In the genomic region with DNA sequence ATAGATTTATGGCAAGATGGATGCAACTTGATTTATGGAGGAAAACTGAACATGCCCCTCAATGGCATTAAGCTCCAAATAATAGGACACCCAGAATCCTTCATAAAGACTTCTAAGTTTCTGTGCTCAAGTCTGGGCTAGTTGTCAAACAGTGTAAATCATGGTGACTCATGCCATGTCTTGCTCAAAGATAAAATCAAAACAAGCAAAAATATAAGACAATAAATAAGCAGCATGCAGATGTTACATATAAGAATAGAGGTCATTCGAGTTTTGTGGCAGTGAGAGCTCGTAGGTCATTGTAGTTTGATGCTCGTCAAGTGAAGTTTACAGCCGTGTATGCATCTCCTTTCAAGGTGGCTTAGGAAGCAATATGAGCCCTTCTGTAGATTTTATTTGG, we compare ENCODE assay signal across 25 cellular contexts.
DNase-seq lines count a peak whose midpoint lies in the region; ATAC-seq, FAIRE-seq and TF ChIP-seq lines count a peak whose summit lies in the region.
"Had no signal": no experiment of that assay in that cellular context is flagged by ENCODE, and none has a peak within 500 bp of the region (broad histone marks: within the 10 kb centered on the region; RNA-seq: fewer than 3 reads in every experiment).

No MANE protein-coding gene starts in this region.

- CTCF ChIA-PET in BJ (lab: Yijun Ruan, JAX) = no interaction called here

- no peaks in the 10 kb centered on the region for H3K27me3 ChIP-seq in BJ (ENCODE audit: control insufficient read depth, insufficient read depth, low read length)
- no peaks in the 10 kb centered on the region for H3K27me3 ChIP-seq in bronchial epithelial cell (ENCODE audit: control insufficient read depth, insufficient read depth, low read length)
- H3K27me3 ChIP-seq in foreskin keratinocyte = no peaks in the 10 kb centered on the region
- no peaks in the 10 kb centered on the region for H3K27me3 ChIP-seq in tibial artery
- H3K27me3 ChIP-seq: BLaER1 treated with 17β-estradiol and CSF1 and Interleukin-3, amounts not matched to agents 10 nM and 100 nM had no signal

- POLR2A ChIA-PET in BJ (lab: Charles Lee) = no interaction called here

- TF ChIP-seq CTCF in BJ (IDR thresholded peaks at IDR 0.05; ENCODE audit: insufficient read depth, low read depth, low read length) = no peak
- no peak for TF ChIP-seq CTCF in bronchial epithelial cell (IDR thresholded peaks at IDR 0.05; ENCODE audit: insufficient read depth, low read length, severe bottlenecking)
- TF ChIP-seq CTCF in foreskin keratinocyte (conservative IDR thresholded peaks at IDR 0.05) = no peak
- TF ChIP-seq CTCF in tibial artery (IDR thresholded peaks at IDR 0.05) = no peak

- peak overlapping the region; percentile 67 for H3K27ac ChIP-seq in foreskin keratinocyte
- no peak overlapping the region for H3K27ac ChIP-seq in tibial artery
- H3K27ac ChIP-seq: A549; BLaER1 treated with 17β-estradiol and CSF1 and Interleukin-3, amounts not matched to agents 10 nM and 100 nM had no signal

- H3K4me3 ChIP-seq in BJ (ENCODE audit: low read depth, low read length) (no peak overlapping the region), bronchial epithelial cell (ENCODE audit: low read depth, low read length) (no peak overlapping the region), tibial artery (no peak overlapping the region)
- H3K4me3 ChIP-seq: A549; BLaER1 treated with 17β-estradiol and CSF1 and Interleukin-3, amounts not matched to agents 10 nM and 100 nM had no signal

- peak; percentile 21 for DNase-seq in BJ (ENCODE audit: low read depth)
- peak; percentile 41 for DNase-seq in M059J (ENCODE audit: low read depth)
- DNase-seq in bronchial epithelial cell (ENCODE audit: low read depth) = peak; percentile 92
- peak; percentile 72 to 86 for DNase-seq in foreskin keratinocyte
- no peak for DNase-seq in tibial artery
- DNase-seq in globus pallidus (ENCODE audit: low spot score) = no peak
- no peak for DNase-seq in Right ventricle myocardium inferior (ENCODE audit: missing footprints)
- DNase-seq: activated B cell treated with CpG ODN at 0.5 μM for 24 hours; activated CD4-positive, alpha-beta memory T cell treated with anti-CD3 and anti-CD28 coated beads for 36 hours; activated gamma-delta T cell; activated T-cell treated with anti-CD3 and anti-CD28 coated beads for 4 hours; amniotic stem cell; Calu3; hypothalamus; kidney; MV-4-11; naive B cell; NCI-H187 treated with DMSO at 0.1 percent for 48 hours; NCI-H345; stimulated activated CD4-positive, alpha-beta T cell treated with anti-CD3 and anti-CD28 coated beads, Interleukin-12 subunit alpha, Interleukin-12 subunit beta, amount 100 ng/mL, for 4 hours; T-helper 9 cell had no signal

- FAIRE-seq in bronchial epithelial cell (lab: Jason Lieb, UNC) = no peak
- FAIRE-seq: A549, kidney, RCC 7860 had no signal

- ATAC-seq in foreskin keratinocyte (peak; percentile 86), GM18867 (IDR thresholded peaks at IDR 0.05; ENCODE audit: unreplicated experiment) (no peak), Right ventricle myocardium inferior (no peak)
- ATAC-seq: A549 had no signal

- intact Hi-C loops in tibial artery (cut with DNase I; ENCODE audit: low total_unique reads) (no loop called here), Right ventricle myocardium inferior (cut with DNase I) (no loop called here)

- H3K9me3 ChIP-seq in tibial artery = no peaks in the 10 kb centered on the region
- H3K9me3 ChIP-seq: A549; BLaER1 treated with 17β-estradiol and CSF1 and Interleukin-3, amounts not matched to agents 10 nM and 100 nM had no signal

- H3K36me3 ChIP-seq in BJ (ENCODE audit: control insufficient read depth, insufficient read depth, low read length) = no peaks in the 10 kb centered on the region
- no peaks in the 10 kb centered on the region for H3K36me3 ChIP-seq in bronchial epithelial cell (ENCODE audit: control insufficient read depth, insufficient read depth, low read length)
- no peaks in the 10 kb centered on the region for H3K36me3 ChIP-seq in tibial artery
- H3K36me3 ChIP-seq: BLaER1 treated with 17β-estradiol and CSF1 and Interleukin-3, amounts not matched to agents 10 nM and 100 nM had no signal

- H3K4me1 ChIP-seq in foreskin keratinocyte = peaks cover 22% of the 10 kb centered on the region
- H3K4me1 ChIP-seq in tibial artery = no peaks in the 10 kb centered on the region
- H3K4me1 ChIP-seq: A549; BLaER1 treated with 17β-estradiol and CSF1 and Interleukin-3, amounts not matched to agents 10 nM and 100 nM had no signal

Comparison
In these comparisons a context has a peak if more than half of its experiments do, and no peak if none do; other contexts are left out.
1. DNase-seq: peak in BJ (single experiment), M059J (single experiment), bronchial epithelial cell (single experiment) and foreskin keratinocyte (2 of 2); none in tibial artery (0 of 2), globus pallidus (single experiment) and Right ventricle myocardium inferior (single experiment).